2 cellular contexts compared by ENCODE assay signal in the genomic region with DNA sequence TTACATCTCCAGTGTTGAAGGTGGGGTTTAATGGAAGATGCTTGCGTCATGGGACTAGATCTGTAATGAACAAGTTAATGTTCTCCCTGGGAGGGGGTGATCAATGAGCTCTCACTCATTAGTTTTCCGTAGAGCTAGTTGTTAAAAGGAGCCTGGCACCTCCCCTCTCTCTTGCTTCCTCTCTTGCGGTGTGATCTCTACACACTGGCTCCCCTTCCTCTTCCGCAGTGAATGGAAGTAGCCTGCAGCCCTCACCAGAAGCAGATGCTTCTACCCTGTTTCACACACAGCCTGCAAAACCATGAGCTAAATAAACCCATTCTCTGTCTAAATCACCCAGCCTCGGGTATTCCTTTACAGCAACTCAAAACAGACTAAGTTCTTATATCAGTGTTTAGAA.
TF ChIP-seq lines count a peak whose summit lies in the region.

No MANE protein-coding gene starts in this region.

TF ChIP-seq in GM23338, 12 proteins besides CTCF, POLR2A, EP300 and RAD21 (continued from another document):
- TF ChIP-seq, protein P1, sequence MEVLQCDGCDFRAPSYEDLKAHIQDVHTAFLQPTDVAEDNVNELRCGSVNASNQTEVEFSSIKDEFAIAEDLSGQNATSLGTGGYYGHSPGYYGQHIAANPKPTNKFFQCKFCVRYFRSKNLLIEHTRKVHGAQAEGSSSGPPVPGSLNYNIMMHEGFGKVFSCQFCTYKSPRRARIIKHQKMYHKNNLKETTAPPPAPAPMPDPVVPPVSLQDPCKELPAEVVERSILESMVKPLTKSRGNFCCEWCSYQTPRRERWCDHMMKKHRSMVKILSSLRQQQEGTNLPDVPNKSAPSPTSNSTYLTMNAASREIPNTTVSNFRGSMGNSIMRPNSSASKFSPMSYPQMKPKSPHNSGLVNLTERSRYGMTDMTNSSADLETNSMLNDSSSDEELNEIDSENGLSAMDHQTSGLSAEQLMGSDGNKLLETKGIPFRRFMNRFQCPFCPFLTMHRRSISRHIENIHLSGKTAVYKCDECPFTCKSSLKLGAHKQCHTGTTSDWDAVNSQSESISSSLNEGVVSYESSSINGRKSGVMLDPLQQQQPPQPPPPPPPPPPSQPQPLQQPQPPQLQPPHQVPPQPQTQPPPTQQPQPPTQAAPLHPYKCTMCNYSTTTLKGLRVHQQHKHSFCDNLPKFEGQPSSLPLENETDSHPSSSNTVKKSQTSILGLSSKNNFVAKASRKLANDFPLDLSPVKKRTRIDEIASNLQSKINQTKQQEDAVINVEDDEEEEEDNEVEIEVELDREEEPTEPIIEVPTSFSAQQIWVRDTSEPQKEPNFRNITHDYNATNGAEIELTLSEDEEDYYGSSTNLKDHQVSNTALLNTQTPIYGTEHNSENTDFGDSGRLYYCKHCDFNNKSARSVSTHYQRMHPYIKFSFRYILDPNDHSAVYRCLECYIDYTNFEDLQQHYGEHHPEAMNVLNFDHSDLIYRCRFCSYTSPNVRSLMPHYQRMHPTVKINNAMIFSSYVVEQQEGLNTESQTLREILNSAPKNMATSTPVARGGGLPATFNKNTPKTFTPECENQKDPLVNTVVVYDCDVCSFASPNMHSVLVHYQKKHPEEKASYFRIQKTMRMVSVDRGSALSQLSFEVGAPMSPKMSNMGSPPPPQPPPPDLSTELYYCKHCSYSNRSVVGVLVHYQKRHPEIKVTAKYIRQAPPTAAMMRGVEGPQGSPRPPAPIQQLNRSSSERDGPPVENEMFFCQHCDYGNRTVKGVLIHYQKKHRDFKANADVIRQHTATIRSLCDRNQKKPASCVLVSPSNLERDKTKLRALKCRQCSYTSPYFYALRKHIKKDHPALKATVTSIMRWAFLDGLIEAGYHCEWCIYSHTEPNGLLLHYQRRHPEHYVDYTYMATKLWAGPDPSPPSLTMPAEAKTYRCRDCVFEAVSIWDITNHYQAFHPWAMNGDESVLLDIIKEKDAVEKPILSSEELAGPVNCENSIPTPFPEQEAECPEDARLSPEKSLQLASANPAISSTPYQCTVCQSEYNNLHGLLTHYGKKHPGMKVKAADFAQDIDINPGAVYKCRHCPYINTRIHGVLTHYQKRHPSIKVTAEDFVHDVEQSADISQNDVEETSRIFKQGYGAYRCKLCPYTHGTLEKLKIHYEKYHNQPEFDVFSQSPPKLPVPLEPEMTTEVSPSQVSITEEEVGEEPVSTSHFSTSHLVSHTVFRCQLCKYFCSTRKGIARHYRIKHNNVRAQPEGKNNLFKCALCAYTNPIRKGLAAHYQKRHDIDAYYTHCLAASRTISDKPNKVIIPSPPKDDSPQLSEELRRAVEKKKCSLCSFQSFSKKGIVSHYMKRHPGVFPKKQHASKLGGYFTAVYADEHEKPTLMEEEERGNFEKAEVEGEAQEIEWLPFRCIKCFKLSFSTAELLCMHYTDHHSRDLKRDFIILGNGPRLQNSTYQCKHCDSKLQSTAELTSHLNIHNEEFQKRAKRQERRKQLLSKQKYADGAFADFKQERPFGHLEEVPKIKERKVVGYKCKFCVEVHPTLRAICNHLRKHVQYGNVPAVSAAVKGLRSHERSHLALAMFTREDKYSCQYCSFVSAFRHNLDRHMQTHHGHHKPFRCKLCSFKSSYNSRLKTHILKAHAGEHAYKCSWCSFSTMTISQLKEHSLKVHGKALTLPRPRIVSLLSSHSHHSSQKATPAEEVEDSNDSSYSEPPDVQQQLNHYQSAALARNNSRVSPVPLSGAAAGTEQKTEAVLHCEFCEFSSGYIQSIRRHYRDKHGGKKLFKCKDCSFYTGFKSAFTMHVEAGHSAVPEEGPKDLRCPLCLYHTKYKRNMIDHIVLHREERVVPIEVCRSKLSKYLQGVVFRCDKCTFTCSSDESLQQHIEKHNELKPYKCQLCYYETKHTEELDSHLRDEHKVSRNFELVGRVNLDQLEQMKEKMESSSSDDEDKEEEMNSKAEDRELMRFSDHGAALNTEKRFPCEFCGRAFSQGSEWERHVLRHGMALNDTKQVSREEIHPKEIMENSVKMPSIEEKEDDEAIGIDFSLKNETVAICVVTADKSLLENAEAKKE (CRISPR knock-in tag; IDR thresholded peaks at IDR 0.05) = no peak
- no peak for TF ChIP-seq NANOG (IDR thresholded peaks at IDR 0.05; ENCODE audit: borderline replicate concordance)
- TF ChIP-seq EZH2 (IDR thresholded peaks at IDR 0.05; ENCODE audit: low read depth, unreplicated experiment) = no peak
- TF ChIP-seq CREB1 (CRISPR knock-in tag; IDR thresholded peaks at IDR 0.05; ENCODE audit: low read depth) = no peak
- TF ChIP-seq, protein P2, sequence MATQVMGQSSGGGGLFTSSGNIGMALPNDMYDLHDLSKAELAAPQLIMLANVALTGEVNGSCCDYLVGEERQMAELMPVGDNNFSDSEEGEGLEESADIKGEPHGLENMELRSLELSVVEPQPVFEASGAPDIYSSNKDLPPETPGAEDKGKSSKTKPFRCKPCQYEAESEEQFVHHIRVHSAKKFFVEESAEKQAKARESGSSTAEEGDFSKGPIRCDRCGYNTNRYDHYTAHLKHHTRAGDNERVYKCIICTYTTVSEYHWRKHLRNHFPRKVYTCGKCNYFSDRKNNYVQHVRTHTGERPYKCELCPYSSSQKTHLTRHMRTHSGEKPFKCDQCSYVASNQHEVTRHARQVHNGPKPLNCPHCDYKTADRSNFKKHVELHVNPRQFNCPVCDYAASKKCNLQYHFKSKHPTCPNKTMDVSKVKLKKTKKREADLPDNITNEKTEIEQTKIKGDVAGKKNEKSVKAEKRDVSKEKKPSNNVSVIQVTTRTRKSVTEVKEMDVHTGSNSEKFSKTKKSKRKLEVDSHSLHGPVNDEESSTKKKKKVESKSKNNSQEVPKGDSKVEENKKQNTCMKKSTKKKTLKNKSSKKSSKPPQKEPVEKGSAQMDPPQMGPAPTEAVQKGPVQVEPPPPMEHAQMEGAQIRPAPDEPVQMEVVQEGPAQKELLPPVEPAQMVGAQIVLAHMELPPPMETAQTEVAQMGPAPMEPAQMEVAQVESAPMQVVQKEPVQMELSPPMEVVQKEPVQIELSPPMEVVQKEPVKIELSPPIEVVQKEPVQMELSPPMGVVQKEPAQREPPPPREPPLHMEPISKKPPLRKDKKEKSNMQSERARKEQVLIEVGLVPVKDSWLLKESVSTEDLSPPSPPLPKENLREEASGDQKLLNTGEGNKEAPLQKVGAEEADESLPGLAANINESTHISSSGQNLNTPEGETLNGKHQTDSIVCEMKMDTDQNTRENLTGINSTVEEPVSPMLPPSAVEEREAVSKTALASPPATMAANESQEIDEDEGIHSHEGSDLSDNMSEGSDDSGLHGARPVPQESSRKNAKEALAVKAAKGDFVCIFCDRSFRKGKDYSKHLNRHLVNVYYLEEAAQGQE (IDR thresholded peaks at IDR 0.05; ENCODE audit: unreplicated experiment) = no peak
- TF ChIP-seq JUNB (IDR thresholded peaks at IDR 0.05; ENCODE audit: unreplicated experiment) = no peak
- no peak for TF ChIP-seq ZNF331 (CRISPR knock-in tag; IDR thresholded peaks at IDR 0.05; ENCODE audit: low read depth)
- TF ChIP-seq, protein P3, sequence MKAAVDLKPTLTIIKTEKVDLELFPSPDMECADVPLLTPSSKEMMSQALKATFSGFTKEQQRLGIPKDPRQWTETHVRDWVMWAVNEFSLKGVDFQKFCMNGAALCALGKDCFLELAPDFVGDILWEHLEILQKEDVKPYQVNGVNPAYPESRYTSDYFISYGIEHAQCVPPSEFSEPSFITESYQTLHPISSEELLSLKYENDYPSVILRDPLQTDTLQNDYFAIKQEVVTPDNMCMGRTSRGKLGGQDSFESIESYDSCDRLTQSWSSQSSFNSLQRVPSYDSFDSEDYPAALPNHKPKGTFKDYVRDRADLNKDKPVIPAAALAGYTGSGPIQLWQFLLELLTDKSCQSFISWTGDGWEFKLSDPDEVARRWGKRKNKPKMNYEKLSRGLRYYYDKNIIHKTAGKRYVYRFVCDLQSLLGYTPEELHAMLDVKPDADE (IDR thresholded peaks at IDR 0.05) = no peak
- no peak for TF ChIP-seq ZNF114 (CRISPR knock-in tag; IDR thresholded peaks at IDR 0.05)
- TF ChIP-seq EZH2phosphoT487 (IDR thresholded peaks at IDR 0.05; ENCODE audit: unreplicated experiment) = no peak
TF ChIP-seq in GM23338: peak in this region for 0.

TF ChIP-seq in WTC11, 78 proteins besides CTCF, POLR2A, EP300 and RAD21 (continued from another document):
- TF ChIP-seq, protein P4, sequence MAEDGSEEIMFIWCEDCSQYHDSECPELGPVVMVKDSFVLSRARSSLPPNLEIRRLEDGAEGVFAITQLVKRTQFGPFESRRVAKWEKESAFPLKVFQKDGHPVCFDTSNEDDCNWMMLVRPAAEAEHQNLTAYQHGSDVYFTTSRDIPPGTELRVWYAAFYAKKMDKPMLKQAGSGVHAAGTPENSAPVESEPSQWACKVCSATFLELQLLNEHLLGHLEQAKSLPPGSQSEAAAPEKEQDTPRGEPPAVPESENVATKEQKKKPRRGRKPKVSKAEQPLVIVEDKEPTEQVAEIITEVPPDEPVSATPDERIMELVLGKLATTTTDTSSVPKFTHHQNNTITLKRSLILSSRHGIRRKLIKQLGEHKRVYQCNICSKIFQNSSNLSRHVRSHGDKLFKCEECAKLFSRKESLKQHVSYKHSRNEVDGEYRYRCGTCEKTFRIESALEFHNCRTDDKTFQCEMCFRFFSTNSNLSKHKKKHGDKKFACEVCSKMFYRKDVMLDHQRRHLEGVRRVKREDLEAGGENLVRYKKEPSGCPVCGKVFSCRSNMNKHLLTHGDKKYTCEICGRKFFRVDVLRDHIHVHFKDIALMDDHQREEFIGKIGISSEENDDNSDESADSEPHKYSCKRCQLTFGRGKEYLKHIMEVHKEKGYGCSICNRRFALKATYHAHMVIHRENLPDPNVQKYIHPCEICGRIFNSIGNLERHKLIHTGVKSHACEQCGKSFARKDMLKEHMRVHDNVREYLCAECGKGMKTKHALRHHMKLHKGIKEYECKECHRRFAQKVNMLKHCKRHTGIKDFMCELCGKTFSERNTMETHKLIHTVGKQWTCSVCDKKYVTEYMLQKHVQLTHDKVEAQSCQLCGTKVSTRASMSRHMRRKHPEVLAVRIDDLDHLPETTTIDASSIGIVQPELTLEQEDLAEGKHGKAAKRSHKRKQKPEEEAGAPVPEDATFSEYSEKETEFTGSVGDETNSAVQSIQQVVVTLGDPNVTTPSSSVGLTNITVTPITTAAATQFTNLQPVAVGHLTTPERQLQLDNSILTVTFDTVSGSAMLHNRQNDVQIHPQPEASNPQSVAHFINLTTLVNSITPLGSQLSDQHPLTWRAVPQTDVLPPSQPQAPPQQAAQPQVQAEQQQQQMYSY (CRISPR knock-in tag; IDR thresholded peaks at IDR 0.05) = no peak
- TF ChIP-seq, protein P5, sequence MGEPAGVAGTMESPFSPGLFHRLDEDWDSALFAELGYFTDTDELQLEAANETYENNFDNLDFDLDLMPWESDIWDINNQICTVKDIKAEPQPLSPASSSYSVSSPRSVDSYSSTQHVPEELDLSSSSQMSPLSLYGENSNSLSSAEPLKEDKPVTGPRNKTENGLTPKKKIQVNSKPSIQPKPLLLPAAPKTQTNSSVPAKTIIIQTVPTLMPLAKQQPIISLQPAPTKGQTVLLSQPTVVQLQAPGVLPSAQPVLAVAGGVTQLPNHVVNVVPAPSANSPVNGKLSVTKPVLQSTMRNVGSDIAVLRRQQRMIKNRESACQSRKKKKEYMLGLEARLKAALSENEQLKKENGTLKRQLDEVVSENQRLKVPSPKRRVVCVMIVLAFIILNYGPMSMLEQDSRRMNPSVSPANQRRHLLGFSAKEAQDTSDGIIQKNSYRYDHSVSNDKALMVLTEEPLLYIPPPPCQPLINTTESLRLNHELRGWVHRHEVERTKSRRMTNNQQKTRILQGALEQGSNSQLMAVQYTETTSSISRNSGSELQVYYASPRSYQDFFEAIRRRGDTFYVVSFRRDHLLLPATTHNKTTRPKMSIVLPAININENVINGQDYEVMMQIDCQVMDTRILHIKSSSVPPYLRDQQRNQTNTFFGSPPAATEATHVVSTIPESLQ (CRISPR knock-in tag; IDR thresholded peaks at IDR 0.05) = no peak
- TF ChIP-seq ZNF416 (CRISPR knock-in tag; IDR thresholded peaks at IDR 0.05) = no peak
TF ChIP-seq in WTC11: peak in this region for 0.
